ENCODE assay signal across 17 cellular contexts in genomic region chr13:78934336-78934735, GRCh38.
DNase-seq lines count a peak whose midpoint lies in the region; ATAC-seq, FAIRE-seq and TF ChIP-seq lines count a peak whose summit lies in the region.
"Had no signal": no experiment of that assay in that cellular context is flagged by ENCODE, and none has a peak within 500 bp of the region (broad histone marks: within the 10 kb centered on the region; RNA-seq: fewer than 3 reads in every experiment).

No MANE protein-coding gene starts in this region.

- no peak overlapping the region for H4K91ac ChIP-seq in H1 (replicated peaks; ENCODE audit: insufficient read length, low read length)

- DNase-seq in COLO668 (lab: John Stamatoyannopoulos, UW; ENCODE audit: unreplicated experiment) (peak; percentile 71), H7 (peak; percentile 6), H1 (ENCODE audit: low read depth in 1 of 2, low spot score in 2 of 2) (no peak), neural progenitor cell (ENCODE audit: low spot score) (no peak), D341Med (ENCODE audit: low spot score) (no peak), esophagus squamous epithelium (lab: John Stamatoyannopoulos, UW) (no peak), SW480 (ENCODE audit: low spot score) (no peak)
- DNase-seq: 8988T; Calu3; CD4-positive, alpha-beta memory T cell; GOT3; HCEC 1CT had no signal

- H3K18ac ChIP-seq in H1 (ENCODE audit: extremely low read depth, low read length), result 0 out of 2 replicates have a peak overlapping the region, but pooled peaks have one; percentile 28

- H2BK120ac ChIP-seq in H1 (replicated peaks; ENCODE audit: low read depth, low read length), result no peak overlapping the region

- H3K14ac ChIP-seq in H1 (ENCODE audit: insufficient read length), result no peak overlapping the region

- H4K5ac ChIP-seq in H1 (ENCODE audit: insufficient read length, low read depth, low read length), result no peak overlapping the region

- H3F3A ChIP-seq in neural progenitor cell (ENCODE audit: low read depth), result no peaks in the 10 kb centered on the region

- H3K9me3 ChIP-seq in H1 (ENCODE audit: insufficient read depth in 2 of 2, low read depth in 1 of 2, low read length in 1 of 2) (no peaks in the 10 kb centered on the region), neural progenitor cell (ENCODE audit: low read depth) (no peaks in the 10 kb centered on the region), esophagus squamous epithelium (no peaks in the 10 kb centered on the region)
- H3K9me3 ChIP-seq: BLaER1 had no signal

- TF ChIP-seq POLR2A in H1 (IDR thresholded peaks at IDR 0.05; ENCODE audit: control extremely low read depth in 1 of 2, low read depth in 2 of 2, low read length in 2 of 2), result no peak
- no peak for TF ChIP-seq POLR2A in esophagus squamous epithelium (IDR thresholded peaks at IDR 0.05)

- FAIRE-seq in H1 (lab: Jason Lieb, UNC), result no peak
- FAIRE-seq: G401.6, GM12891 had no signal

- H3K27me3 ChIP-seq in H7 (ENCODE audit: control insufficient read depth, insufficient read depth, low read length) (no peaks in the 10 kb centered on the region), H1 (replicated peaks in 1 of 4; ENCODE audit: control insufficient read depth in 3 of 4, extremely low read depth in 1 of 4, insufficient read depth in 3 of 4, low read length in 3 of 4) (no peaks in the 10 kb centered on the region), neural progenitor cell (no peaks in the 10 kb centered on the region), esophagus squamous epithelium (no peaks in the 10 kb centered on the region)
- H3K27me3 ChIP-seq: BLaER1 had no signal

- no peak for TF ChIP-seq EP300 in H1 (IDR thresholded peaks at IDR 0.05; ENCODE audit: borderline replicate concordance in 1 of 2, low read depth in 2 of 2, low read length in 2 of 2)

- ATAC-seq in GM18520 (IDR thresholded peaks at IDR 0.05; ENCODE audit: unreplicated experiment), result no peak

- H3K23ac ChIP-seq in H1 (ENCODE audit: insufficient read length), result no peak overlapping the region

- H3K4me3 ChIP-seq in H7 (ENCODE audit: insufficient read depth, low read depth, low read length), result no peak overlapping the region
- no peak overlapping the region for H3K4me3 ChIP-seq in H1 (ENCODE audit: extremely low read depth in 1 of 4, insufficient read depth in 2 of 4, low read depth in 3 of 4, low read length in 4 of 4)
- no peak overlapping the region for H3K4me3 ChIP-seq in neural progenitor cell
- no peak overlapping the region for H3K4me3 ChIP-seq in esophagus squamous epithelium
- H3K4me3 ChIP-seq: BLaER1 had no signal

- POLR2A ChIA-PET in H1 (lab: Charles Lee; ENCODE audit: partially characterized antibody), result no interaction called here

- peaks cover 0 to 2% (median 0%) of the 10 kb centered on the region in 4 experiments; a peak in 1 of 7 replicates for H3K4me1 ChIP-seq in H1 (replicated peaks in 1 of 4; ENCODE audit: control insufficient read depth in 3 of 4, insufficient read depth in 4 of 4, low read length in 3 of 4)
- H3K4me1 ChIP-seq in neural progenitor cell, result no peaks in the 10 kb centered on the region
- H3K4me1 ChIP-seq in esophagus squamous epithelium, result no peaks in the 10 kb centered on the region
- H3K4me1 ChIP-seq: BLaER1 had no signal

- H3K79me1 ChIP-seq in H1 (ENCODE audit: low read depth, low read length), result no peaks in the 10 kb centered on the region

- no peak overlapping the region for H2BK15ac ChIP-seq in H1 (ENCODE audit: low read length)

- H2BK20ac ChIP-seq in H1 (ENCODE audit: low read length), result no peak overlapping the region

- H3K27me3 Mint-ChIP-seq in neural progenitor cell (ENCODE audit: insufficient read depth, low read depth), result no peaks in the 10 kb centered on the region

- H2AFZ ChIP-seq in H1 (ENCODE audit: low read length) (0 out of 2 replicates have a peak overlapping the region, but pooled peaks have one; percentile 23), neural progenitor cell (replicated peaks) (peak overlapping the region; percentile 35)

- TF ChIP-seq CTCF in H1 (IDR thresholded peaks at IDR 0.05; ENCODE audit: control extremely low read depth in 1 of 3, insufficient read depth in 1 of 3, low read depth in 1 of 3, low read length in 3 of 3), result no peak
- TF ChIP-seq CTCF in neural progenitor cell (IDR thresholded peaks at IDR 0.05), result no peak
- no peak for TF ChIP-seq CTCF in esophagus squamous epithelium (IDR thresholded peaks at IDR 0.05)

- no peaks in the 10 kb centered on the region for H3K23me2 ChIP-seq in H1 (ENCODE audit: low read depth, low read length)

- no peak overlapping the region for H3K9ac ChIP-seq in H1 (replicated peaks in 1 of 4; ENCODE audit: extremely low read depth in 1 of 4, low read depth in 3 of 4, low read length in 3 of 4)
- H3K9ac ChIP-seq in neural progenitor cell, result no peak overlapping the region
- H3K9ac ChIP-seq: BLaER1 had no signal

- H3K4me1 Mint-ChIP-seq in neural progenitor cell, result no peaks in the 10 kb centered on the region
- H3K4me1 Mint-ChIP-seq: CD14-positive monocyte; CD4-positive, alpha-beta memory T cell had no signal

- WGBS in H1 (ENCODE audit: extremely low coverage in 1 of 2, insufficient coverage in 1 of 2, insufficient read length in 1 of 2, insufficient replicate concordance in 2 of 2, low coverage in 1 of 2, low lambda C conversion rate in 2 of 2, missing lambda C conversion rate in 1 of 2), 2 experiments, result 92% methylated on average over 12 of the region's 13 CpGs; no CpG with 5 or more reads in 1 of the 2 experiments
- 73 to 93% methylated on average over 11 to 13 of the region's 13 CpGs for WGBS in esophagus squamous epithelium, 2 donors

- TF ChIP-seq RAD21 in H1 (IDR thresholded peaks at IDR 0.05 in 1 of 2, conservative IDR thresholded peaks at IDR 0.05 in 1 of 2; ENCODE audit: low read depth in 2 of 2, low read length in 2 of 2), result no peak

- H2BK12ac ChIP-seq in H1 (ENCODE audit: low read depth, low read length), result no peak overlapping the region

- intact Hi-C loops in esophagus squamous epithelium (cut with DNase I), result no loop called here

- H3K56ac ChIP-seq in H1 (replicated peaks; ENCODE audit: insufficient read length, low read depth, low read length), result no peak overlapping the region

- H3K4me3 Mint-ChIP-seq in neural progenitor cell, result no peak overlapping the region
- H3K4me3 Mint-ChIP-seq: CD14-positive monocyte; CD4-positive, alpha-beta memory T cell had no signal

- CTCF ChIA-PET in H1 (lab: Charles Lee; ENCODE audit: partially characterized antibody), result interaction anchor here (0.9 kb wide), 1 partner anchor 44 kb away, joined by 4 read pairs; no protein-coding TSS in a partner anchor

- H3K27ac ChIP-seq in H1 (ENCODE audit: low read depth, low read length) (no peak overlapping the region), neural progenitor cell (no peak overlapping the region), esophagus squamous epithelium (no peak overlapping the region)
- H3K27ac ChIP-seq: BLaER1 had no signal

- H3K36me3 ChIP-seq in H7 (replicated peaks; ENCODE audit: control insufficient read depth, insufficient read depth, low read length) (no peaks in the 10 kb centered on the region), H1 (ENCODE audit: control insufficient read depth in 2 of 4, insufficient read depth in 4 of 4, low read length in 3 of 4) (no peaks in the 10 kb centered on the region), neural progenitor cell (no peaks in the 10 kb centered on the region), esophagus squamous epithelium (no peaks in the 10 kb centered on the region)
- H3K36me3 ChIP-seq: BLaER1 had no signal

- H3K4ac ChIP-seq in H1 (replicated peaks; ENCODE audit: insufficient read length, low read depth, low read length), result no peak overlapping the region

- H4K20me1 ChIP-seq in H1 (replicated peaks in 1 of 2; ENCODE audit: control insufficient read depth in 1 of 2, insufficient read depth in 2 of 2, low read length in 2 of 2), result no peaks in the 10 kb centered on the region
- H4K20me1 ChIP-seq in neural progenitor cell (ENCODE audit: low read depth), result no peaks in the 10 kb centered on the region
- H4K20me1 ChIP-seq: BLaER1 had no signal

- no peak overlapping the region for H4K8ac ChIP-seq in H1 (ENCODE audit: extremely low read depth, insufficient read depth, low read length)

- H3K79me2 ChIP-seq in H1 (ENCODE audit: control insufficient read depth in 1 of 2, insufficient read depth in 2 of 2, low read length in 2 of 2) (no peaks in the 10 kb centered on the region), neural progenitor cell (ENCODE audit: low read depth) (no peaks in the 10 kb centered on the region)

- H3K4me2 ChIP-seq in H1 (ENCODE audit: insufficient read depth in 1 of 2, low read depth in 2 of 2, low read length in 2 of 2) (no peak overlapping the region), neural progenitor cell (no peak overlapping the region)
- H3K4me2 ChIP-seq: BLaER1 had no signal

- H3K36me3 Mint-ChIP-seq in neural progenitor cell, result no peaks in the 10 kb centered on the region
- H3K36me3 Mint-ChIP-seq: CD14-positive monocyte; CD4-positive, alpha-beta memory T cell had no signal

- H2BK5ac ChIP-seq in H1 (ENCODE audit: low read depth, low read length), result no peak overlapping the region

- H3K27ac Mint-ChIP-seq in neural progenitor cell, result no peak overlapping the region
- H3K27ac Mint-ChIP-seq: CD14-positive monocyte; CD4-positive, alpha-beta memory T cell had no signal

- H3K9me3 Mint-ChIP-seq in neural progenitor cell, result no peaks in the 10 kb centered on the region

- no peak overlapping the region for H2AK5ac ChIP-seq in H1 (ENCODE audit: low read depth, low read length)

TF ChIP-seq in H1, 55 proteins besides CTCF, POLR2A, EP300 and RAD21 (continues in another document):
- TF ChIP-seq GTF2F1 (IDR thresholded peaks at IDR 0.05; ENCODE audit: borderline replicate concordance, low read depth, low read length), result no peak
- TF ChIP-seq JUN (IDR thresholded peaks at IDR 0.05; ENCODE audit: low read depth, low read length), result no peak
- no peak for TF ChIP-seq SRF (IDR thresholded peaks at IDR 0.05; ENCODE audit: low read depth, low read length)
- TF ChIP-seq CHD1 (IDR thresholded peaks at IDR 0.05; ENCODE audit: low read depth, low read length), result no peak
- TF ChIP-seq SUZ12 (IDR thresholded peaks at IDR 0.05; ENCODE audit: low read length), result no peak
- TF ChIP-seq NRF1 (IDR thresholded peaks at IDR 0.05; ENCODE audit: low read depth, low read length), result no peak
- no peak for TF ChIP-seq RNF2 (IDR thresholded peaks at IDR 0.05; ENCODE audit: borderline replicate concordance, low read depth, low read length, missing control alignments, poor library complexity, severe bottlenecking)
- no peak for TF ChIP-seq KDM1A (IDR thresholded peaks at IDR 0.05; ENCODE audit: borderline replicate concordance, low read length)
- no peak for TF ChIP-seq EZH2 (IDR thresholded peaks at IDR 0.05; ENCODE audit: low read depth, low read length, severe bottlenecking)
- TF ChIP-seq PHF8 (conservative IDR thresholded peaks at IDR 0.05; ENCODE audit: low read depth, low read length), result no peak
- no peak for TF ChIP-seq RBBP5 (IDR thresholded peaks at IDR 0.05; ENCODE audit: borderline replicate concordance, low read depth, low read length)

Comparison
In these comparisons a context has a peak if more than half of its experiments do, and no peak if none do; other contexts are left out.
1. DNase-seq: peak in COLO668 (single experiment) and H7 (single experiment); none in H1 (0 of 2), neural progenitor cell (single experiment), D341Med (single experiment), esophagus squamous epithelium (single experiment) and SW480 (single experiment).